ENCODE assay signal across 21 cellular contexts in genomic region chr13:70817571-70817970, GRCh38.
"Had no signal": no experiment of that assay in that cellular context is flagged by ENCODE, and none has a peak within 500 bp of the region (broad histone marks: within the 10 kb centered on the region; RNA-seq: fewer than 3 reads in every experiment).

No MANE protein-coding gene starts in this region.

- H3K27me3 ChIP-seq: foreskin keratinocyte, ovary, right atrium auricular region, tibial nerve had no signal

- DNase-seq: activated CD4-positive, alpha-beta memory T cell treated with anti-CD3 and anti-CD28 coated beads for 36 hours; activated CD4-positive, alpha-beta T cell treated with anti-CD3 and anti-CD28 coated beads for 4 hours; activated CD4-positive, CD25-positive, alpha-beta regulatory T cell; activated CD8-positive, alpha-beta memory T cell treated with anti-CD3 and anti-CD28 coated beads, Interleukin-2, amount 10 ng/mL, durations not matched to agents 7 days and 5 days; activated effector memory CD4-positive, alpha-beta T cell treated with anti-CD3 and anti-CD28 coated beads, Interleukin-2, amount 50 U/mL, for 16 hours; activated naive CD4-positive, alpha-beta T cell treated with anti-CD3 and anti-CD28 coated beads, Interleukin-2, amount 10 ng/mL, durations not matched to agents 7 days and 5 days; activated T-cell treated with anti-CD3 and anti-CD28 coated beads for 4 hours; anterior cingulate cortex; cerebellar nuclear complex; cortex of kidney; foreskin keratinocyte; midbrain; ovary; psoas muscle; stimulated activated CD4-positive, alpha-beta T cell treated with anti-CD3 and anti-CD28 coated beads, Interleukin-12 subunit alpha, Interleukin-12 subunit beta, amount 100 ng/mL, for 4 hours; stimulated activated naive CD8-positive, alpha-beta T cell treated with anti-CD3 and anti-CD28 coated beads, Interleukin-15, amount 100 ng/mL, for 72 hours; T1000 had no signal

- H3K9me3 ChIP-seq: ovary, psoas muscle, right atrium auricular region, tibial nerve had no signal

- H3K27ac ChIP-seq: foreskin keratinocyte, ovary, psoas muscle, right atrium auricular region, tibial nerve had no signal

- H3K4me3 ChIP-seq: ovary, psoas muscle, right atrium auricular region, tibial nerve had no signal

- ATAC-seq: activated CD8-positive, alpha-beta memory T cell treated with anti-CD3 and anti-CD28 coated beads, Interleukin-2, amount 10 ng/mL, durations not matched to agents 7 days and 5 days; foreskin keratinocyte; left lobe of liver; natural killer cell treated with Interleukin-12 subunit alpha and Interleukin-12 subunit beta and Interleukin-15 and Interleukin-18, amount 100 ng/mL, for 72 hours; psoas muscle; stimulated activated naive CD8-positive, alpha-beta T cell treated with anti-CD3 and anti-CD28 coated beads, Interleukin-15, amount 100 ng/mL, for 72 hours had no signal

- H3K4me1 ChIP-seq: foreskin keratinocyte, psoas muscle, right atrium auricular region, tibial nerve had no signal

- H3K36me3 ChIP-seq: ovary, right atrium auricular region, tibial nerve had no signal
